ENCODE assay signal across 1 cellular context in genomic region chr12:21499765-21500164, GRCh38.
TF ChIP-seq lines count a peak whose summit lies in the region.

No MANE protein-coding gene starts in this region.

TF ChIP-seq in GM23338, 12 proteins besides CTCF, POLR2A, EP300 and RAD21 (continued from another document):
- TF ChIP-seq ZNF462 (CRISPR knock-in tag; IDR thresholded peaks at IDR 0.05) (no peak), CREB1 (CRISPR knock-in tag; IDR thresholded peaks at IDR 0.05; ENCODE audit: low read depth) (no peak), ZNF114 (CRISPR knock-in tag; IDR thresholded peaks at IDR 0.05) (no peak)
